18 cellular contexts compared by ENCODE assay signal in genomic region chr14:69500096-69500495, GRCh38. TPM values are rescaled to one million over a fixed set of nuclear protein-coding genes. Genes with fewer than 3 reads are reported as not detected.
"Had no signal": no experiment of that assay in that cellular context is flagged by ENCODE, and none has a peak within 500 bp of the region (broad histone marks: within the 10 kb centered on the region; RNA-seq: fewer than 3 reads in every experiment).

No MANE protein-coding gene starts in this region.

- FAIRE-seq: RCC 7860 had no signal

- H3K9ac ChIP-seq: SK-N-SH had no signal

- H3K9me3 ChIP-seq: SK-N-SH had no signal

- DNase-seq: KBM-7, NCI-H1092, NCI-H1417 treated with DMSO at 0.1 percent for 48 hours, NCI-H146, NCI-H1694 treated with DMSO at 0.1 percent for 48 hours, NCI-H1930, NCI-H2107, NCI-H226, NCI-H510A, NCI-H524 treated with DMSO at 0.1 percent for 48 hours, NCI-H774, RPMI8226, SHP77 had no signal

RNA-seq across cellular contexts. Expression of gene PLEKHD1, which starts 15.6 kb away (rescaled TPM):
- total RNA-seq: HT-29, MCF 10A, SK-MEL-5 had no signal
